Comparison of ENCODE assay signal across 20 cellular contexts in genomic region chr5:158487156-158487555, GRCh38.
DNase-seq lines count a peak whose midpoint lies in the region; ATAC-seq and TF ChIP-seq lines count a peak whose summit lies in the region.
"Had no signal": no experiment of that assay in that cellular context is flagged by ENCODE, and none has a peak within 500 bp of the region (broad histone marks: within the 10 kb centered on the region; RNA-seq: fewer than 3 reads in every experiment).

No MANE protein-coding gene starts in this region.

- no peak overlapping the region for H3K4me2 ChIP-seq in neural progenitor cell

- H3K9me3 ChIP-seq in heart left ventricle: no peaks in the 10 kb centered on the region
- no peaks in the 10 kb centered on the region for H3K9me3 ChIP-seq in neural progenitor cell (ENCODE audit: low read depth)
- no peaks in the 10 kb centered on the region for H3K9me3 ChIP-seq in uterus
- H3K9me3 ChIP-seq: Peyer's patch had no signal

- no peak for ATAC-seq in heart left ventricle
- no peak for ATAC-seq in left ventricle myocardium superior
- no peak for ATAC-seq in GM21723 (IDR thresholded peaks at IDR 0.05; ENCODE audit: unreplicated experiment)
- ATAC-seq: Right ventricle myocardium inferior had no signal

- peaks cover 3% of the 10 kb centered on the region for H3K27me3 Mint-ChIP-seq in neural progenitor cell (ENCODE audit: insufficient read depth, low read depth)
- no peaks in the 10 kb centered on the region; the same call in 1 of the 2 replicates for H3K27me3 Mint-ChIP-seq in HFFc6 (ENCODE audit: insufficient read depth)

- DNase-seq in heart left ventricle (no peak), left ventricle myocardium superior (no peak), fibroblast of peridontal ligament (ENCODE audit: extremely low read depth) (peak; percentile 50), neural progenitor cell (ENCODE audit: low spot score) (peak; percentile 20), uterus (no peak), NCI-H2029 treated with DMSO at 0.1 percent for 48 hours (lab: John Stamatoyannopoulos, UW) (no peak), HFFc6 (no peak)
- DNase-seq: 8988T, DMS 273 treated with DMSO at 0.1 percent for 48 hours, HCEC 1CT, MM.1S, NCI-H1105, NCI-H1694, NCI-H2107, NCI-H2227 treated with DMSO at 0.1 percent for 48 hours, NCI-H524 treated with DMSO at 0.1 percent for 48 hours, Peyer's patch had no signal

- 52 to 55% (median 54%) methylated on average over 1 of the region's 1 CpG for WGBS in heart left ventricle, 4 donors

- H3K27ac Mint-ChIP-seq in neural progenitor cell (no peak overlapping the region), HFFc6 (no peak overlapping the region)

- no peak overlapping the region for H2AFZ ChIP-seq in neural progenitor cell (replicated peaks)

- peaks cover 2% of the 10 kb centered on the region for H3K9me3 Mint-ChIP-seq in neural progenitor cell
- H3K9me3 Mint-ChIP-seq in HFFc6: no peaks in the 10 kb centered on the region

- H3K4me3 ChIP-seq in heart left ventricle: no peak overlapping the region
- H3K4me3 ChIP-seq in neural progenitor cell: no peak overlapping the region
- H3K4me3 ChIP-seq in uterus: no peak overlapping the region
- H3K4me3 ChIP-seq: BLaER1 treated with 17β-estradiol and CSF1 and Interleukin-3, amounts not matched to agents 10 nM and 100 nM; Peyer's patch had no signal

- TF ChIP-seq POLR2A in heart left ventricle (IDR thresholded peaks at IDR 0.05): no peak
- TF ChIP-seq POLR2A in uterus (IDR thresholded peaks at IDR 0.05): no peak

- no peaks in the 10 kb centered on the region for H4K20me1 ChIP-seq in neural progenitor cell (ENCODE audit: low read depth)
- H4K20me1 ChIP-seq: BLaER1 treated with 17β-estradiol and CSF1 and Interleukin-3, amounts not matched to agents 10 nM and 100 nM had no signal

- intact Hi-C loops in heart left ventricle (cut with DNase I) (loop anchor here in 1 of 10 donors (5.0 to 10.0 kb wide), 2 partner anchors 65 to 312 kb away; no protein-coding TSS in a partner anchor), left ventricle myocardium superior (cut with micrococcal nuclease) (no loop called here), uterus (cut with DNase I; ENCODE audit: low total_unique reads) (no loop called here)

- H3K4me1 ChIP-seq in heart left ventricle (peaks cover 0 to 65% (median 27%) of the 10 kb centered on the region in 12 donors), neural progenitor cell (peaks cover 28% of the 10 kb centered on the region), uterus (peaks cover 0 to 15% of the 10 kb centered on the region in 2 donors)

- H3K4me1 Mint-ChIP-seq in neural progenitor cell (peaks cover 29% of the 10 kb centered on the region), HFFc6 (ENCODE audit: low read depth) (no peaks in the 10 kb centered on the region)

- H3K4me3 Mint-ChIP-seq in neural progenitor cell (no peak overlapping the region), HFFc6 (no peak overlapping the region)

- H3K36me3 Mint-ChIP-seq in neural progenitor cell (peaks cover 1% of the 10 kb centered on the region), HFFc6 (ENCODE audit: low read depth) (no peaks in the 10 kb centered on the region)

- H3K27me3 ChIP-seq in heart left ventricle: no peaks in the 10 kb centered on the region
- H3K27me3 ChIP-seq in neural progenitor cell: no peaks in the 10 kb centered on the region
- H3K27me3 ChIP-seq in uterus: no peaks in the 10 kb centered on the region
- H3K27me3 ChIP-seq: Peyer's patch had no signal

- peak overlapping the region in 9 of 12 donors; percentile 19 to 85 (median 76) for H3K27ac ChIP-seq in heart left ventricle
- no peak overlapping the region for H3K27ac ChIP-seq in neural progenitor cell
- H3K27ac ChIP-seq in uterus: peak overlapping the region; percentile 55 to 64
- H3K27ac ChIP-seq: BLaER1 treated with 17β-estradiol and CSF1 and Interleukin-3, amounts not matched to agents 10 nM and 100 nM had no signal

- TF ChIP-seq CTCF in heart left ventricle (IDR thresholded peaks at IDR 0.05) (no peak), neural progenitor cell (IDR thresholded peaks at IDR 0.05) (no peak), uterus (IDR thresholded peaks at IDR 0.05) (no peak), HFFc6 (IDR thresholded peaks at IDR 0.05) (no peak)

- H3K9ac ChIP-seq in neural progenitor cell: no peak overlapping the region
- H3K9ac ChIP-seq: BLaER1 treated with 17β-estradiol and CSF1 and Interleukin-3, amounts not matched to agents 10 nM and 100 nM had no signal

- H3K36me3 ChIP-seq in heart left ventricle (no peaks in the 10 kb centered on the region), neural progenitor cell (no peaks in the 10 kb centered on the region), uterus (no peaks in the 10 kb centered on the region)
- H3K36me3 ChIP-seq: Peyer's patch had no signal

- peaks cover 7% of the 10 kb centered on the region for H3F3A ChIP-seq in neural progenitor cell (ENCODE audit: low read depth)

- H3K79me2 ChIP-seq in neural progenitor cell (ENCODE audit: low read depth): no peaks in the 10 kb centered on the region

Comparison
In these comparisons a context has a peak if more than half of its experiments do, and no peak if none do; other contexts are left out.
1. DNase-seq: peak in fibroblast of peridontal ligament (single experiment) and neural progenitor cell (single experiment); none in heart left ventricle (0 of 5), left ventricle myocardium superior (single experiment), uterus (0 of 2), NCI-H2029 treated with DMSO at 0.1 percent for 48 hours (single experiment) and HFFc6 (single experiment).